ENCODE assay signal across 1 cellular context in genomic region chr18:54777118-54777791, GRCh38.
TF ChIP-seq lines count a peak whose summit lies in the region.

No MANE protein-coding gene starts in this region.

TF ChIP-seq in IMR-90, 13 proteins besides CTCF, POLR2A, EP300 and RAD21:
- TF ChIP-seq BHLHE40 (IDR thresholded peaks at IDR 0.05; ENCODE audit: low read depth, low read length) (no peak), MAFK (IDR thresholded peaks at IDR 0.05; ENCODE audit: low read depth, low read length) (no peak), ELK1 (IDR thresholded peaks at IDR 0.05; ENCODE audit: borderline replicate concordance, low read depth, low read length) (no peak), FOS (IDR thresholded peaks at IDR 0.05; ENCODE audit: low read depth, low read length) (no peak), RCOR1 (IDR thresholded peaks at IDR 0.05; ENCODE audit: insufficient replicate concordance, low read length) (no peak), SMC3 (IDR thresholded peaks at IDR 0.05; ENCODE audit: low read depth, low read length) (no peak), MXI1 (IDR thresholded peaks at IDR 0.05; ENCODE audit: borderline replicate concordance, low read depth, low read length) (no peak), CEBPB (IDR thresholded peaks at IDR 0.05; ENCODE audit: low read depth, low read length) (no peak), USF2 (IDR thresholded peaks at IDR 0.05; ENCODE audit: low read depth, low read length) (no peak), NFE2L2 (IDR thresholded peaks at IDR 0.05; ENCODE audit: low read depth, low read length) (no peak), CHD1 (IDR thresholded peaks at IDR 0.05; ENCODE audit: low read depth, low read length) (no peak), RFX5 (IDR thresholded peaks at IDR 0.05; ENCODE audit: low read depth, low read length) (no peak), MAZ (IDR thresholded peaks at IDR 0.05; ENCODE audit: borderline replicate concordance, low read depth, low read length) (no peak)
TF ChIP-seq in IMR-90: peak in this region for 0.
